In the genomic region with DNA sequence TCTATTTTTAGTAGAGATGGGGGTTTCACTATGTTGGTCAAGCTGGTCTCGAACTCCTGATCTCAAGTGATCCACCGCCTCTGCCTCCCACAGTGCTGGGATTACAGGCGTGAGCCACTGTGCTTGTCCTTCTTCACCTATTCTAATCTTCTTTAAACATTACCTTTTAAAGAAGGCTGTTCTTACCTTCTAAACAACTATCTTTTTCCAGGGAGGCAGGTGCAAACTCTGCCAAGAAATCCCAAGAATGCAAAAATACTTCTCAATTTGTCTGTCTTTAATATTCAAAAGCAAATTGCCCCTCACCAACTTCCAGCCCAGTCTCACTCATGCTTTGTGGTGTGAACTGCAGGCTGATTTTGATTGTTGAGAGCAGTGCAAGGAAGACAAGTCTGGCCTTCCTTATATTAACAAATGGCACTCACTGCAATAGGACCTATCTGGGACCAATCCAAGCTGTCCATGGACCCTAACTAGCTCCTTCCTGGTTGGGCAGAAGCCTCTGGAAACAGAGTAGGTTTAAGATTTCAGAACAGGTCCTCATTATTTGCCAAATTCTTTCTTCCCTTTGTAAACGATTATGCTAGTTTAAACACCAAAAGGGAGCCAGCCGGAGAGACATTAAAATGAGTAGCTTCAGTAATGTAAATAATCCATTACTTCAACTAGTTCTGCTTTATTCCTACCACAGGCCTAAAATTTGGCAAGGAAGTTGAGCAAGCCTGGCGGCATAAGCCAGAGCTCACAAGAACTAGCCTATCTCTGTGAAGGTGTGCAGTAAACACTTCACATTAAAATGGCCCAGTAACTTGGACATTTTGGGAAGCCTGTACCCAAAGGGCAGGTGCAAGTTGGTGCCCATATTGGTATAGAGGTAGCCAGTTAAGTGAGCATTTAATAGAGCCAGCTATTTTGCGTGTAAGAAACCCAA, we compare ENCODE assay signal across 8 cellular contexts. TPM values are rescaled to one million over a fixed set of nuclear protein-coding genes. Genes with fewer than 3 reads are reported as not detected.
DNase-seq lines count a peak whose midpoint lies in the region; ATAC-seq and TF ChIP-seq lines count a peak whose summit lies in the region.

No MANE protein-coding gene starts in this region.

- no peak for TF ChIP-seq EP300 in stomach (IDR thresholded peaks at IDR 0.05)

- H3K4me1 ChIP-seq in stomach, result peaks cover 23 to 38% (median 33%) of the 10 kb centered on the region in 4 donors

- no peaks in the 10 kb centered on the region for H3K9me3 Mint-ChIP-seq in activated naive CD8-positive, alpha-beta T cell treated with anti-CD3 and anti-CD28 coated beads for 36 hours
- H3K9me3 Mint-ChIP-seq in immature natural killer cell, result no peaks in the 10 kb centered on the region

- DNase-seq in DMS53 treated with DMSO at 0.1 percent for 48 hours (lab: John Stamatoyannopoulos, UW; ENCODE audit: unreplicated experiment), result peak; percentile 13
- peak; percentile 50 for DNase-seq in MG63
- no peak for DNase-seq in activated naive CD8-positive, alpha-beta T cell treated with anti-CD3 and anti-CD28 coated beads for 36 hours
- DNase-seq in immature natural killer cell, result peak in 1 of 3 donors; percentile 9
- no peak for DNase-seq in stomach
- no peak for DNase-seq in epidermal melanocyte (ENCODE audit: insufficient read length, low spot score)
- DNase-seq in D341Med (ENCODE audit: low spot score), result no peak

- WGBS in stomach, 5 donors, result 32 to 42% (median 35%) methylated on average over 7 of the region's 7 CpGs

- peak overlapping the region; percentile 100 for H3K27ac Mint-ChIP-seq in activated naive CD8-positive, alpha-beta T cell treated with anti-CD3 and anti-CD28 coated beads for 36 hours
- peak overlapping the region; percentile 95 to 100 (median 100) for H3K27ac Mint-ChIP-seq in immature natural killer cell

- peaks cover 20% of the 10 kb centered on the region for H3K36me3 Mint-ChIP-seq in activated naive CD8-positive, alpha-beta T cell treated with anti-CD3 and anti-CD28 coated beads for 36 hours
- peaks cover 0 to 5% (median 0%) of the 10 kb centered on the region in 3 donors for H3K36me3 Mint-ChIP-seq in immature natural killer cell

- TF ChIP-seq POLR2A in stomach (IDR thresholded peaks at IDR 0.05), result no peak

- peak overlapping the region; percentile 97 to 99 (median 98) for H3K27ac ChIP-seq in stomach

- peaks cover 9% of the 10 kb centered on the region for H3K4me1 Mint-ChIP-seq in activated naive CD8-positive, alpha-beta T cell treated with anti-CD3 and anti-CD28 coated beads for 36 hours
- H3K4me1 Mint-ChIP-seq in immature natural killer cell, result peaks cover 25 to 31% of the 10 kb centered on the region in 2 donors

- no peaks in the 10 kb centered on the region for H3K27me3 ChIP-seq in MG63
- H3K27me3 ChIP-seq in stomach, result no peaks in the 10 kb centered on the region

- TF ChIP-seq CTCF in stomach (IDR thresholded peaks at IDR 0.05), result no peak

- no peak for ATAC-seq in HG03439 (IDR thresholded peaks at IDR 0.05; ENCODE audit: unreplicated experiment)

- H3K4me3 ChIP-seq in MG63 (peak overlapping the region; percentile 97), stomach (peak overlapping the region; percentile 81 to 97 (median 96))

- H3K36me3 ChIP-seq in MG63 (peaks cover 48% of the 10 kb centered on the region), stomach (peaks cover 0 to 21% (median 15%) of the 10 kb centered on the region in 4 donors)

- H3K9me3 ChIP-seq in MG63 (no peaks in the 10 kb centered on the region), stomach (no peaks in the 10 kb centered on the region)

- H3K27me3 Mint-ChIP-seq in activated naive CD8-positive, alpha-beta T cell treated with anti-CD3 and anti-CD28 coated beads for 36 hours, result no peaks in the 10 kb centered on the region
- peaks cover 8 to 17% (median 12%) of the 10 kb centered on the region in 3 donors for H3K27me3 Mint-ChIP-seq in immature natural killer cell (ENCODE audit: low read depth in 3 of 3)

- intact Hi-C loops in stomach (cut with DNase I; ENCODE audit: low total_unique reads), result no loop called here

- H3K4me3 Mint-ChIP-seq in activated naive CD8-positive, alpha-beta T cell treated with anti-CD3 and anti-CD28 coated beads for 36 hours, result peak overlapping the region; percentile 99
- H3K4me3 Mint-ChIP-seq in immature natural killer cell, result peak overlapping the region; percentile 99 to 100 (median 99)

RNA-seq across cellular contexts. Expression of gene SCAND1, which starts 1.6 kb away (rescaled TPM):
- total RNA-seq in MG63 (2014; rRNA removed; shearing (Covaris generic); ENCODE audit: low replicate concordance), result 29.8 and 79.0 TPM in 2 replicates
- total RNA-seq in activated naive CD8-positive, alpha-beta T cell treated with anti-CD3 and anti-CD28 coated beads for 36 hours, result 10 to 100 TPM; 47.4 to 47.8 TPM
- polyA plus RNA-seq in immature natural killer cell, result 100 to 1,000 TPM; 177 to 270 (median 215) TPM
- total RNA-seq in stomach, result 100 to 1,000 TPM in 2 of 5 donors, 10 to 100 TPM in 3; 16.9 to 221 (median 67.4) TPM
- polyA plus RNA-seq in stomach, result 100 to 1,000 TPM; 154 to 246 (median 202) TPM

RNA-seq across cellular contexts. Expression of gene CNBD2, which starts 15.6 kb away (rescaled TPM):
- total RNA-seq in MG63 (2014; rRNA removed; shearing (Covaris generic); ENCODE audit: low replicate concordance), result 3.4 TPM in 1 of 2 replicates, not detected in the other
- 1 to 10 TPM; 3.6 to 3.8 TPM for total RNA-seq in activated naive CD8-positive, alpha-beta T cell treated with anti-CD3 and anti-CD28 coated beads for 36 hours
- polyA plus RNA-seq in immature natural killer cell (10 to 100 TPM in 1 of 3 donors, 1 to 10 TPM in 2; 8.2 to 13.7 (median 8.4) TPM), stomach (10 to 100 TPM in 1 of 3 donors, 1 to 10 TPM in 2; 4.6 to 14.5 (median 7.0) TPM)
- 10 to 100 TPM in 1 of 5 donors, 1 to 10 TPM in 3, not detected in 1; 1.8 to 66.0 (median 9.1) TPM for total RNA-seq in stomach

Comparison
In these comparisons a context has a peak if more than half of its experiments do, and no peak if none do; other contexts are left out.
1. DNase-seq: peak in DMS53 treated with DMSO at 0.1 percent for 48 hours (single experiment) and MG63 (single experiment); none in activated naive CD8-positive, alpha-beta T cell treated with anti-CD3 and anti-CD28 coated beads for 36 hours (single experiment), stomach (single experiment), epidermal melanocyte (single experiment) and D341Med (single experiment).